In genomic region chr3:175270199-175270837, GRCh38 we compare ENCODE assay signal across 15 cellular contexts.
DNase-seq lines count a peak whose midpoint lies in the region; ATAC-seq and TF ChIP-seq lines count a peak whose summit lies in the region.
"Had no signal": no experiment of that assay in that cellular context is flagged by ENCODE, and none has a peak within 500 bp of the region (broad histone marks: within the 10 kb centered on the region; RNA-seq: fewer than 3 reads in every experiment).

No MANE protein-coding gene starts in this region.

- no peaks in the 10 kb centered on the region for H3K36me3 ChIP-seq in neural progenitor cell
- H3K36me3 ChIP-seq: colonic mucosa, heart left ventricle, MG63, prostate gland had no signal

- H3K4me3 ChIP-seq in neural progenitor cell: no peak overlapping the region
- H3K4me3 ChIP-seq: colonic mucosa, heart left ventricle, MG63, prostate gland had no signal

- ATAC-seq in activated CD4-positive, alpha-beta T cell treated with anti-CD3 and anti-CD28 coated beads for 36 hours: no peak
- no peak for ATAC-seq in Right ventricle myocardium superior (ENCODE audit: poor library complexity)
- ATAC-seq in HG02970 (IDR thresholded peaks at IDR 0.05; ENCODE audit: low FRiP score, unreplicated experiment): no peak
- no peak for ATAC-seq in GM21717 (IDR thresholded peaks at IDR 0.05; ENCODE audit: unreplicated experiment)
- ATAC-seq: heart left ventricle had no signal

- H3K27me3 Mint-ChIP-seq in neural progenitor cell (ENCODE audit: insufficient read depth, low read depth): no peaks in the 10 kb centered on the region
- H3K27me3 Mint-ChIP-seq in activated CD4-positive, alpha-beta T cell treated with anti-CD3 and anti-CD28 coated beads for 36 hours: no peaks in the 10 kb centered on the region

- H2AFZ ChIP-seq in neural progenitor cell (replicated peaks): no peak overlapping the region

- intact Hi-C loops in activated CD4-positive, alpha-beta T cell treated with anti-CD3 and anti-CD28 coated beads for 36 hours (cut with DNase I, micrococcal nuclease): no loop called here
- intact Hi-C loops in Right ventricle myocardium superior (cut with DNase I): no loop called here

- POLR2A ChIA-PET in activated CD4-positive, alpha-beta T cell treated with anti-CD3 and anti-CD28 coated beads for 36 hours (lab: Charles Lee): no interaction called here

- H3K9ac ChIP-seq in neural progenitor cell: no peak overlapping the region

- peak overlapping the region; percentile 92 for H3K27ac Mint-ChIP-seq in neural progenitor cell
- no peak overlapping the region for H3K27ac Mint-ChIP-seq in activated CD4-positive, alpha-beta T cell treated with anti-CD3 and anti-CD28 coated beads for 36 hours

- DNase-seq in EH (ENCODE audit: low read depth) (peak; percentile 98), NCI-H146 (lab: John Stamatoyannopoulos, UW) (peak; percentile 85), amniotic stem cell (lab: John Stamatoyannopoulos, UW) (peak; percentile 37), neural progenitor cell (ENCODE audit: low spot score) (no peak), Right ventricle myocardium superior (no peak)
- no peak for DNase-seq in activated CD4-positive, alpha-beta T cell treated with anti-CD3 and anti-CD28 coated beads for 36 hours
- DNase-seq: activated CD4-positive, CD25-positive, alpha-beta regulatory T cell; activated gamma-delta T cell treated with Interleukin-2 at 50 U/mL for 16 hours; colonic mucosa; GOT3; heart left ventricle; MG63 had no signal

- H3K27ac ChIP-seq in neural progenitor cell: no peak overlapping the region
- H3K27ac ChIP-seq: colonic mucosa, heart left ventricle, prostate gland had no signal

- H3F3A ChIP-seq in neural progenitor cell (ENCODE audit: low read depth): no peaks in the 10 kb centered on the region

- no peaks in the 10 kb centered on the region for H3K9me3 ChIP-seq in neural progenitor cell (ENCODE audit: low read depth)
- H3K9me3 ChIP-seq: colonic mucosa, heart left ventricle, MG63, prostate gland had no signal

- no peaks in the 10 kb centered on the region for H3K79me2 ChIP-seq in neural progenitor cell (ENCODE audit: low read depth)

- no peaks in the 10 kb centered on the region for H3K4me1 ChIP-seq in neural progenitor cell
- H3K4me1 ChIP-seq: colonic mucosa, heart left ventricle, prostate gland had no signal

- CTCF ChIA-PET in activated CD4-positive, alpha-beta T cell treated with anti-CD3 and anti-CD28 coated beads for 36 hours (lab: Charles Lee): no interaction called here

- no peaks in the 10 kb centered on the region for H3K36me3 Mint-ChIP-seq in neural progenitor cell
- H3K36me3 Mint-ChIP-seq in activated CD4-positive, alpha-beta T cell treated with anti-CD3 and anti-CD28 coated beads for 36 hours (ENCODE audit: low read depth): no peaks in the 10 kb centered on the region

- H3K4me3 Mint-ChIP-seq in neural progenitor cell: peak overlapping the region; percentile 22
- H3K4me3 Mint-ChIP-seq in activated CD4-positive, alpha-beta T cell treated with anti-CD3 and anti-CD28 coated beads for 36 hours: no peak overlapping the region

- H3K9me3 Mint-ChIP-seq in neural progenitor cell: no peaks in the 10 kb centered on the region
- H3K9me3 Mint-ChIP-seq in activated CD4-positive, alpha-beta T cell treated with anti-CD3 and anti-CD28 coated beads for 36 hours (ENCODE audit: low read depth): no peaks in the 10 kb centered on the region

- H3K4me2 ChIP-seq in neural progenitor cell: no peak overlapping the region

- TF ChIP-seq CTCF in neural progenitor cell (IDR thresholded peaks at IDR 0.05): no peak

- H3K4me1 Mint-ChIP-seq in neural progenitor cell: peaks cover 12% of the 10 kb centered on the region
- H3K4me1 Mint-ChIP-seq in activated CD4-positive, alpha-beta T cell treated with anti-CD3 and anti-CD28 coated beads for 36 hours: no peaks in the 10 kb centered on the region

- H4K20me1 ChIP-seq in neural progenitor cell (ENCODE audit: low read depth): no peaks in the 10 kb centered on the region

- H3K27me3 ChIP-seq in neural progenitor cell: no peaks in the 10 kb centered on the region
- H3K27me3 ChIP-seq: colonic mucosa, heart left ventricle, MG63 had no signal

Comparison
In these comparisons a context has a peak if more than half of its experiments do, and no peak if none do; other contexts are left out.
1. DNase-seq: peak in EH (single experiment), NCI-H146 (single experiment) and amniotic stem cell (single experiment); none in neural progenitor cell (single experiment), activated CD4-positive, alpha-beta T cell treated with anti-CD3 and anti-CD28 coated beads for 36 hours (single experiment) and Right ventricle myocardium superior (single experiment).